25 cellular contexts compared by ENCODE assay signal in the genomic region with DNA sequence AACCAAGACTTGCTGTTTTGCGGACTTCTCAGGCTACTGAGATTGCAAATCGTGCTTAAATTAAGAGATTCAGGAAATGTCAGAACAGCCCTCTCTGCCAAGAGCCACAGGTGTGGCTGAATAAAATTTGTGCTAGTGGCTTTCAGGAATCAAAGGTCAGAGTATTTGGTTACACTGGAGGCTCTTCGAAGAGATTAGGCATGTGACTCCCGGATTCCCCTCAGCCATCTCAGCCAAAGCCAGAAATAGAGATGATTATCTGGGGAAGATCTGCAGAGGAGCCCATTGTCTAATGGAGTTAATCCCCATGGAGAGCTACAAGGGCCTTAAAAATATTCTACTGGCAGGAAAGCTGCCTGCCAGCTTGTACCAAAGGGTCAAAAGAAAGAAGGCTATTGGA.
"Had no signal": no experiment of that assay in that cellular context is flagged by ENCODE, and none has a peak within 500 bp of the region (broad histone marks: within the 10 kb centered on the region; RNA-seq: fewer than 3 reads in every experiment).

No MANE protein-coding gene starts in this region.

- H3K36me3 ChIP-seq: adrenal gland, MG63 had no signal

- DNase-seq: activated CD4-positive, alpha-beta T cell treated with anti-CD3 and anti-CD28 coated beads for 48 hours; activated CD4-positive, alpha-beta T cell treated with anti-CD3 and anti-CD28 coated beads, Interleukin-2, amount 50 U/mL, for 4 hours; activated CD4-positive, CD25-positive, alpha-beta regulatory T cell treated with anti-CD3 and anti-CD28 coated beads, Interleukin-2, amount 50 U/mL, for 72 hours; activated CD8-positive, alpha-beta memory T cell treated with anti-CD3 and anti-CD28 coated beads, Interleukin-2, amount 50 U/mL, for 48 hours; activated CD8-positive, alpha-beta T cell treated with anti-CD3 and anti-CD28 coated beads, Interleukin-2, amount 10 ng/mL, durations not matched to agents 7 days and 5 days; activated naive CD4-positive, alpha-beta T cell treated with anti-CD3 and anti-CD28 coated beads, Interleukin-2, amount 50 U/mL, for 16 hours; activated naive CD8-positive, alpha-beta T cell treated with anti-CD3 and anti-CD28 coated beads, Interleukin-2, amount 10 ng/mL, durations not matched to agents 7 days and 5 days; activated T-cell treated with anti-CD3 and anti-CD28 coated beads, Interleukin-2, amount 50 U/mL, for 1 hour; adrenal gland; anterior cingulate cortex; MG63; NCI-H1105 treated with DMSO at 0.1 percent for 48 hours; NCI-H1436 treated with DMSO at 0.1 percent for 48 hours; NCI-H187; NCI-H2081; NCI-H2171; NCI-H2227 treated with DMSO at 0.1 percent for 48 hours; NCI-H446 treated with DMSO at 0.1 percent for 48 hours; NCI-H526 treated with DMSO at 0.1 percent for 48 hours; PC-3; SIG-M5; SK-N-SH; SW 1271 had no signal

- H3K27ac Mint-ChIP-seq: activated CD8-positive, alpha-beta T cell treated with anti-CD3 and anti-CD28 coated beads, Interleukin-2, amount 10 ng/mL, durations not matched to agents 7 days and 5 days; activated naive CD8-positive, alpha-beta T cell treated with anti-CD3 and anti-CD28 coated beads, Interleukin-2, amount 10 ng/mL, durations not matched to agents 7 days and 5 days; T-helper 1 cell treated with Interleukin-12 subunit alpha and Interleukin-12 subunit beta and Interleukin-4 antibody, amounts not matched to agents 30 μg/mL and 1 μg/mL, for 36 hours; WTC11 had no signal

- H3K4me3 ChIP-seq: adrenal gland, MG63 had no signal

- H3K36me3 Mint-ChIP-seq: activated naive CD8-positive, alpha-beta T cell treated with anti-CD3 and anti-CD28 coated beads, Interleukin-2, amount 10 ng/mL, durations not matched to agents 7 days and 5 days had no signal

- H3K9ac ChIP-seq: SK-N-SH had no signal

- H3K4me3 Mint-ChIP-seq: activated CD8-positive, alpha-beta T cell treated with anti-CD3 and anti-CD28 coated beads, Interleukin-2, amount 10 ng/mL, durations not matched to agents 7 days and 5 days; activated naive CD8-positive, alpha-beta T cell treated with anti-CD3 and anti-CD28 coated beads, Interleukin-2, amount 10 ng/mL, durations not matched to agents 7 days and 5 days; T-helper 1 cell treated with Interleukin-12 subunit alpha and Interleukin-12 subunit beta and Interleukin-4 antibody, amounts not matched to agents 30 μg/mL and 1 μg/mL, for 36 hours; WTC11 had no signal

- H3K4me1 Mint-ChIP-seq: activated naive CD8-positive, alpha-beta T cell treated with anti-CD3 and anti-CD28 coated beads, Interleukin-2, amount 10 ng/mL, durations not matched to agents 7 days and 5 days; WTC11 had no signal

- H3K4me1 ChIP-seq: adrenal gland had no signal

- H3K9me2 ChIP-seq: SK-N-SH had no signal

- ATAC-seq: activated CD8-positive, alpha-beta T cell treated with anti-CD3 and anti-CD28 coated beads, Interleukin-2, amount 10 ng/mL, durations not matched to agents 7 days and 5 days; PC-3; WTC11 had no signal

- H3K27ac ChIP-seq: adrenal gland had no signal

- H3K4me2 ChIP-seq: SK-N-SH had no signal

- H3K27me3 ChIP-seq: MG63 had no signal

- H3K9me3 ChIP-seq: adrenal gland, SK-N-SH had no signal
